In genomic region chr5:34691326-34691725, GRCh38 we compare ENCODE assay signal across 1 cellular context.
TF ChIP-seq lines count a peak whose summit lies in the region.

No MANE protein-coding gene starts in this region.

TF ChIP-seq in WTC11, 78 proteins besides CTCF, POLR2A, EP300 and RAD21 (continued from another document):
- TF ChIP-seq ATF2 (CRISPR knock-in tag; IDR thresholded peaks at IDR 0.05; ENCODE audit: borderline replicate concordance, low read depth) = no peak
- no peak for TF ChIP-seq TCF7 (CRISPR knock-in tag; IDR thresholded peaks at IDR 0.05; ENCODE audit: low read depth)
- no peak for TF ChIP-seq NR2C2 (CRISPR knock-in tag; IDR thresholded peaks at IDR 0.05)
- no peak for TF ChIP-seq AFF4 (CRISPR knock-in tag; IDR thresholded peaks at IDR 0.05; ENCODE audit: borderline replicate concordance)
- no peak for TF ChIP-seq TP53 (CRISPR knock-in tag; IDR thresholded peaks at IDR 0.05)
- TF ChIP-seq ZNF532 (CRISPR knock-in tag; IDR thresholded peaks at IDR 0.05; ENCODE audit: borderline replicate concordance) = no peak
- TF ChIP-seq ZNF671 (CRISPR knock-in tag; IDR thresholded peaks at IDR 0.05) = no peak
- no peak for TF ChIP-seq ELF4 (CRISPR knock-in tag; IDR thresholded peaks at IDR 0.05; ENCODE audit: low read depth)
- no peak for TF ChIP-seq USF1 (CRISPR knock-in tag; IDR thresholded peaks at IDR 0.05)
- TF ChIP-seq SMAD3 (CRISPR knock-in tag; IDR thresholded peaks at IDR 0.05; ENCODE audit: borderline replicate concordance) = no peak
- TF ChIP-seq ZBTB21 (CRISPR knock-in tag; IDR thresholded peaks at IDR 0.05; ENCODE audit: borderline replicate concordance) = no peak
- no peak for TF ChIP-seq AR (CRISPR knock-in tag; IDR thresholded peaks at IDR 0.05)
- TF ChIP-seq SP1 (CRISPR knock-in tag; conservative IDR thresholded peaks at IDR 0.05) = no peak
- TF ChIP-seq CDX4 (CRISPR knock-in tag; IDR thresholded peaks at IDR 0.05; ENCODE audit: borderline replicate concordance) = no peak
- TF ChIP-seq MXD4 (CRISPR knock-in tag; IDR thresholded peaks at IDR 0.05; ENCODE audit: borderline replicate concordance) = no peak
